ENCODE assay signal across 12 cellular contexts in genomic region chr2:174014021-174014698, GRCh38. TPM values are rescaled to one million over a fixed set of nuclear protein-coding genes. Genes with fewer than 3 reads are reported as not detected.
A peak's percentile ranks its signal among the peaks of the same experiment; 100 is the strongest.
DNase-seq lines count a peak whose midpoint lies in the region; ATAC-seq and TF ChIP-seq lines count a peak whose summit lies in the region.
"Had no signal": no experiment of that assay in that cellular context is flagged by ENCODE, and none has a peak within 500 bp of the region (broad histone marks: within the 10 kb centered on the region; RNA-seq: fewer than 3 reads in every experiment).

No MANE protein-coding gene starts in this region.

- no peak overlapping the region for H2AFZ ChIP-seq in GM23338

- ATAC-seq in GM23338, result peak; percentile 4; the same call in 2 of the 3 replicates
- ATAC-seq in left lung, result no peak
- ATAC-seq in HG03565 (IDR thresholded peaks at IDR 0.05; ENCODE audit: unreplicated experiment), result no peak

- TF ChIP-seq CTCF in GM23338 (conservative IDR thresholded peaks at IDR 0.05; ENCODE audit: low read depth in 2 of 2), result no peak
- no peak for TF ChIP-seq CTCF in adrenal gland (IDR thresholded peaks at IDR 0.05)
- TF ChIP-seq CTCF in left lung (IDR thresholded peaks at IDR 0.05), result no peak
- no peak for TF ChIP-seq CTCF in chondrocyte (IDR thresholded peaks at IDR 0.05)

- H3K9me3 Mint-ChIP-seq in GM23338 (no peaks in the 10 kb centered on the region), chondrocyte (ENCODE audit: low read depth) (no peaks in the 10 kb centered on the region)
- H3K9me3 Mint-ChIP-seq: neural crest cell had no signal

- H3F3A ChIP-seq in GM23338 (replicated peaks; ENCODE audit: low read depth), result no peaks in the 10 kb centered on the region

- no peaks in the 10 kb centered on the region for H3K36me3 Mint-ChIP-seq in GM23338 (ENCODE audit: low read depth)
- H3K36me3 Mint-ChIP-seq in chondrocyte (ENCODE audit: low read depth), result no peaks in the 10 kb centered on the region

- peak overlapping the region; percentile 53; the same call in 2 of the 3 replicates for H3K4me3 Mint-ChIP-seq in GM23338
- H3K4me3 Mint-ChIP-seq in chondrocyte (ENCODE audit: unreplicated experiment), result no peak overlapping the region

- peaks cover 12% of the 10 kb centered on the region; the same call in 1 of the 2 replicates for H3K27me3 ChIP-seq in GM23338 (ENCODE audit: insufficient read depth)
- H3K27me3 ChIP-seq in adrenal gland, result no peaks in the 10 kb centered on the region
- H3K27me3 ChIP-seq in left lung, result no peaks in the 10 kb centered on the region
- H3K27me3 ChIP-seq in stomach smooth muscle (ENCODE audit: control insufficient read depth in 1 of 2, insufficient read depth in 2 of 2, low read length in 2 of 2), result no peaks in the 10 kb centered on the region

- DNase-seq in GM23338 (ENCODE audit: low spot score), result peak; percentile 59
- DNase-seq in adrenal gland, result no peak
- no peak for DNase-seq in left lung
- DNase-seq in NCI-H2196 (lab: John Stamatoyannopoulos, UW; ENCODE audit: unreplicated experiment), result no peak
- no peak for DNase-seq in chondrocyte (ENCODE audit: low spot score)
- no peak for DNase-seq in GDM1 (lab: John Stamatoyannopoulos, UW)
- DNase-seq: Calu3; stimulated activated CD4-positive, alpha-beta T cell treated with anti-CD3 and anti-CD28 coated beads, Interleukin-4, amount 100 ng/mL, for 1 hour had no signal

- WGBS in adrenal gland, 4 donors, result 81 to 93% (median 86%) methylated on average over 5 of the region's 5 CpGs

- intact Hi-C loops in adrenal gland (cut with DNase I), result no loop called here
- intact Hi-C loops in left lung (cut with DNase I), result no loop called here

- H3K27me3 Mint-ChIP-seq in GM23338 (ENCODE audit: insufficient read depth, low read depth, poor library complexity), result peaks cover 6% of the 10 kb centered on the region
- no peaks in the 10 kb centered on the region for H3K27me3 Mint-ChIP-seq in chondrocyte (ENCODE audit: low read depth)

- H3K4me1 Mint-ChIP-seq in GM23338, result peaks cover 25% of the 10 kb centered on the region
- H3K4me1 Mint-ChIP-seq in chondrocyte (ENCODE audit: low read depth), result peaks cover 21% of the 10 kb centered on the region

- H3K27ac ChIP-seq in GM23338 (ENCODE audit: low read depth), result peak overlapping the region; percentile 39; the same call in 1 of the 2 replicates
- H3K27ac ChIP-seq in adrenal gland, result peak overlapping the region in 3 of 5 donors; percentile 84 to 86 (median 86)
- H3K27ac ChIP-seq in left lung, result peak overlapping the region; percentile 87 to 89
- peak overlapping the region; percentile 94 for H3K27ac ChIP-seq in stomach smooth muscle (ENCODE audit: low read length)

- peak overlapping the region; percentile 82 for H3K4me2 ChIP-seq in GM23338
- H3K4me2 ChIP-seq: SK-N-SH had no signal

- H3K4me1 ChIP-seq in GM23338 (ENCODE audit: insufficient read depth), result peaks cover 26% of the 10 kb centered on the region
- H3K4me1 ChIP-seq in adrenal gland (replicated peaks in 1 of 2), result peaks cover 12 to 19% of the 10 kb centered on the region in 2 donors
- H3K4me1 ChIP-seq in left lung, result peaks cover 4 to 21% of the 10 kb centered on the region in 2 donors
- peaks cover 21% of the 10 kb centered on the region for H3K4me1 ChIP-seq in stomach smooth muscle (ENCODE audit: control insufficient read depth, insufficient read depth, low read length)

- H4K20me1 ChIP-seq in GM23338 (replicated peaks; ENCODE audit: insufficient read depth), result no peaks in the 10 kb centered on the region

- no peaks in the 10 kb centered on the region for H3K79me2 ChIP-seq in GM23338 (replicated peaks; ENCODE audit: insufficient read depth)

- TF ChIP-seq POLR2A in adrenal gland (IDR thresholded peaks at IDR 0.05), result no peak

- peak overlapping the region; percentile 59; the same call in 1 of the 2 replicates for H3K4me3 ChIP-seq in GM23338
- H3K4me3 ChIP-seq in adrenal gland, result no peak overlapping the region
- no peak overlapping the region for H3K4me3 ChIP-seq in left lung
- no peak overlapping the region for H3K4me3 ChIP-seq in stomach smooth muscle (ENCODE audit: low read length in 2 of 2)

- H3K9me2 ChIP-seq in GM23338 (ENCODE audit: insufficient read depth), result no peaks in the 10 kb centered on the region
- H3K9me2 ChIP-seq: SK-N-SH had no signal

- H3K36me3 ChIP-seq in GM23338 (ENCODE audit: insufficient read depth) (no peaks in the 10 kb centered on the region), adrenal gland (replicated peaks in 1 of 2) (no peaks in the 10 kb centered on the region), left lung (no peaks in the 10 kb centered on the region), stomach smooth muscle (ENCODE audit: control insufficient read depth in 2 of 2, insufficient read depth in 2 of 2, low read length in 2 of 2) (no peaks in the 10 kb centered on the region)

- H3K27ac Mint-ChIP-seq in GM23338, result peak overlapping the region; percentile 63
- H3K27ac Mint-ChIP-seq in chondrocyte (ENCODE audit: unreplicated experiment), result no peak overlapping the region

- peak overlapping the region in 1 of 2 donors; percentile 89 for H3K9ac ChIP-seq in stomach smooth muscle (ENCODE audit: low read length in 2 of 2)
- H3K9ac ChIP-seq: SK-N-SH had no signal

- no peaks in the 10 kb centered on the region for H3K9me3 ChIP-seq in adrenal gland (replicated peaks in 1 of 3)
- H3K9me3 ChIP-seq in left lung, result no peaks in the 10 kb centered on the region
- no peaks in the 10 kb centered on the region for H3K9me3 ChIP-seq in stomach smooth muscle (ENCODE audit: control insufficient read depth in 2 of 2, low read length in 2 of 2)
- H3K9me3 ChIP-seq: SK-N-SH had no signal

TF ChIP-seq in GM23338, 12 proteins besides CTCF, POLR2A, EP300 and RAD21 (continues in another document):
- TF ChIP-seq ETS1 (IDR thresholded peaks at IDR 0.05) (no peak), CREB1 (CRISPR knock-in tag; IDR thresholded peaks at IDR 0.05; ENCODE audit: low read depth) (no peak)

RNA-seq across cellular contexts. Expression of gene SP3, which starts 49.0 kb away (rescaled TPM):
- 96.9 and 110 TPM in 2 replicates for total RNA-seq in GM23338 (2014; rRNA removed; shearing (Covaris generic))
- 21.9 and 24.1 TPM in 2 replicates for polyA plus RNA-seq in GM23338 (2016; fragmentation: Nextera tagmentation; extraction: Ambion mirVana)
- total RNA-seq in adrenal gland, result 100 to 1,000 TPM in 1 of 8 donors, 10 to 100 TPM in 7; 50.5 to 118 (median 56.4) TPM
- polyA plus RNA-seq in adrenal gland, result 10 to 100 TPM in 1 of 3 donors, 1 to 10 TPM in 2; 8.9 to 42.5 (median 10.0) TPM
- total RNA-seq in left lung, result 10 to 100 TPM; 69.0 to 84.3 TPM
- total RNA-seq in chondrocyte, result 56.9 to 59.4 TPM (median 58.7 TPM) in 3 replicates

Comparison
In these comparisons a context has a peak if more than half of its experiments do, and no peak if none do; other contexts are left out.
1. H3K27ac ChIP-seq: peak in every context shown above with its lines; median percentile 94 in stomach smooth muscle; 88 in left lung; 86 in adrenal gland; 39 in GM23338.